ENCODE assay signal across 23 cellular contexts in the genomic region with DNA sequence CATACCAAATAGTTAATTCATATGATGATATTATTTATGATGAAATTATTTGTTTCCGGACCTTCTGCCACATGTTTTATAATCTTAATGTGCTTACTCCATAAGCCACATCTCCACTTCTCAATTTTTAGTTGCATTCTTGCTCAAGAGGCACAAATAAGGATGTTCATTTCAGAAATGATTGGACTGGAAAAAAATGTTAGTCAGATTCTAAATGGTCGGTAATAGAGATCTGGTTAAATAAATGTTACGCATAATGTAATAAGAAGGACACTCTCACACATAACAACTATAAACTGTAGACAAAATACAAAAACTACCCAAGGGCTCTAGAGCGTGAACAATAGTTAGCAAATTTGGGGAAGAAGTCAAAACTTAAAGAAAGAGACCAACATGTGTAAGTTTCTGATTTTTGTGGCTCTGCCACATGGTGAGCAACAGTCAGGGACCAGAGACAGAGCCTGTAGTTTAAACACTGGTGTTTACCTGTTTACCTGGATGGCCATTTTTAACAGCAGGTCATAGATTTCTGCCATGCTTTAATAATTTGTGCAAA.
DNase-seq lines count a peak whose midpoint lies in the region; ATAC-seq, FAIRE-seq and TF ChIP-seq lines count a peak whose summit lies in the region.
"Had no signal": no experiment of that assay in that cellular context is flagged by ENCODE, and none has a peak within 500 bp of the region (broad histone marks: within the 10 kb centered on the region; RNA-seq: fewer than 3 reads in every experiment).

No MANE protein-coding gene starts in this region.

- H3K27ac ChIP-seq in GM12878 (ENCODE audit: control insufficient read depth, insufficient read depth), result no peak overlapping the region

- DNase-seq in GM12891 (ENCODE audit: insufficient read length, low spot score) (no peak), NOMO-1 (lab: John Stamatoyannopoulos, UW; ENCODE audit: unreplicated experiment in 2 of 2) (peak; percentile 76 to 91), GM12878 (ENCODE audit: low read depth, low spot score) (no peak), pons (ENCODE audit: low spot score) (peak; percentile 7), NCI-H446 treated with DMSO at 0.1 percent for 48 hours (lab: John Stamatoyannopoulos, UW) (no peak), progenitor cell of endocrine pancreas (ENCODE audit: low spot score, unreplicated experiment) (no peak)
- no peak for DNase-seq in central memory CD4-positive, alpha-beta T cell
- DNase-seq: ACHN; CD4-positive, CD25-positive, alpha-beta regulatory T cell; COR-L47; DMS 273 treated with DMSO at 0.1 percent for 48 hours; GDM1; Karpas-422; MG63; NCI-H1105 treated with DMSO at 0.1 percent for 48 hours; NCI-H1694; NCI-H510A; NCI-H748 treated with DMSO at 0.1 percent for 48 hours; NK-92 treated with Interleukin-12 subunit alpha and Interleukin-12 subunit beta, amount 100 ng/mL, for 24 hours had no signal

- H3K9me3 Mint-ChIP-seq in progenitor cell of endocrine pancreas (ENCODE audit: low read depth), result no peaks in the 10 kb centered on the region
- H3K9me3 Mint-ChIP-seq: GM23338, IgD-negative memory B cell had no signal

- 33% methylated on average over 4 of the region's 4 CpGs for WGBS in GM12878 (ENCODE audit: insufficient coverage, insufficient replicate concordance, low lambda C conversion rate, missing lambda C conversion rate)

- H3K4me1 ChIP-seq in GM12878 (ENCODE audit: control insufficient read depth, insufficient read depth, low read length), result peaks cover 5% of the 10 kb centered on the region; the same call in 1 of the 2 replicates

- no peaks in the 10 kb centered on the region for H3K36me3 Mint-ChIP-seq in progenitor cell of endocrine pancreas (ENCODE audit: insufficient read depth)
- H3K36me3 Mint-ChIP-seq: CD4-positive, CD25-positive, alpha-beta regulatory T cell had no signal

- TF ChIP-seq CTCF in GM12878 (IDR thresholded peaks at IDR 0.05 in 2 of 3, conservative IDR thresholded peaks at IDR 0.05 in 1 of 3; ENCODE audit: control insufficient read depth in 2 of 3, extremely low read depth in 1 of 3, insufficient read depth in 1 of 3, low read depth in 3 of 3, low read length in 3 of 3), result no peak
- no peak for TF ChIP-seq CTCF in progenitor cell of endocrine pancreas (IDR thresholded peaks at IDR 0.05; ENCODE audit: unreplicated experiment)

- no peaks in the 10 kb centered on the region for H4K20me1 ChIP-seq in GM12878 (ENCODE audit: control insufficient read depth, insufficient read depth)

- BruUV-seq in GM12878 (replicated peaks; lab: Mats Ljungman, UMichigan), result no TSS peak

- H3K27me3 ChIP-seq in GM12878 (replicated peaks in 1 of 2; ENCODE audit: control insufficient read depth in 2 of 2, insufficient read depth in 2 of 2, low read length in 1 of 2), result no peaks in the 10 kb centered on the region
- H3K27me3 ChIP-seq: MG63 had no signal

- H3K4me2 ChIP-seq in GM12878 (ENCODE audit: control insufficient read depth, insufficient read depth), result no peak overlapping the region
- H3K4me2 ChIP-seq: GM23338 had no signal

- ATAC-seq in GM12878, result peak; percentile 17; the same call in 1 of the 3 replicates
- ATAC-seq in HG02610 (IDR thresholded peaks at IDR 0.05; ENCODE audit: unreplicated experiment), result no peak
- ATAC-seq: GM23338, HCT116 had no signal

- no peak overlapping the region for H3K4me3 Mint-ChIP-seq in progenitor cell of endocrine pancreas (ENCODE audit: low read depth)
- H3K4me3 Mint-ChIP-seq: CD4-positive, CD25-positive, alpha-beta regulatory T cell; GM23338 had no signal

- intact Hi-C loops in GM12878 (cut with micrococcal nuclease; ENCODE audit: unreplicated experiment), result no loop called here

- no peaks in the 10 kb centered on the region; the same call in 2 of the 3 replicates for H3K9me3 ChIP-seq in GM12878 (replicated peaks; ENCODE audit: control insufficient read depth, insufficient read depth, low read length)
- H3K9me3 ChIP-seq: MG63 had no signal

- no peak for TF ChIP-seq EP300 in GM12878 (IDR thresholded peaks at IDR 0.05; ENCODE audit: borderline replicate concordance in 1 of 2, control insufficient read depth in 1 of 2, low read depth in 2 of 2, low read length in 2 of 2)

- H3K4me1 Mint-ChIP-seq in progenitor cell of endocrine pancreas (ENCODE audit: low read depth), result peaks cover 9% of the 10 kb centered on the region
- H3K4me1 Mint-ChIP-seq: CD4-positive, CD25-positive, alpha-beta regulatory T cell; GM23338 had no signal

- FAIRE-seq in GM12891 (lab: Jason Lieb, UNC) (peak; percentile 48), GM12878 (lab: Jason Lieb, UNC) (no peak)

- POLR2A ChIA-PET in GM12878 (lab: Charles Lee), result no interaction called here

- RAD21 ChIA-PET in GM12878 (lab: Charles Lee; ENCODE audit: unreplicated experiment), result interaction anchor here (1.2 to 2.3 kb wide), 2 partner anchors 24 to 46 kb away, joined by 4 to 5 read pairs; no protein-coding TSS in a partner anchor

- no peaks in the 10 kb centered on the region for H3K36me3 ChIP-seq in GM12878 (ENCODE audit: control insufficient read depth in 2 of 2, insufficient read depth in 2 of 2, low read length in 1 of 2)
- H3K36me3 ChIP-seq: MG63 had no signal

- H3K4me3 ChIP-seq in GM12878, result no peak overlapping the region
- H3K4me3 ChIP-seq: GM23338, MG63 had no signal

- H3K27me3 Mint-ChIP-seq in progenitor cell of endocrine pancreas, result no peaks in the 10 kb centered on the region
- H3K27me3 Mint-ChIP-seq: IgD-negative memory B cell had no signal

- no peak overlapping the region for H3K27ac Mint-ChIP-seq in progenitor cell of endocrine pancreas
- H3K27ac Mint-ChIP-seq: CD4-positive, CD25-positive, alpha-beta regulatory T cell; GM23338; IgD-negative memory B cell had no signal

- no peaks in the 10 kb centered on the region for H3K79me2 ChIP-seq in GM12878 (ENCODE audit: control insufficient read depth, insufficient read depth, low read length)

- TF ChIP-seq POLR2A in GM12891 (IDR thresholded peaks at IDR 0.05; ENCODE audit: low read depth, low read length) (no peak), GM12878 (IDR thresholded peaks at IDR 0.05; ENCODE audit: low read depth, low read length) (no peak)

- no peak overlapping the region; the same call in 1 of the 2 replicates for H2AFZ ChIP-seq in GM12878 (ENCODE audit: control insufficient read depth, low read depth, low read length)
- H2AFZ ChIP-seq: GM23338 had no signal

- SMC1A ChIA-PET in GM12878 (lab: Charles Lee; ENCODE audit: uncharacterized antibody, unreplicated experiment), result interaction anchor here (0.8 to 7.6 kb wide), 4 partner anchors 15 to 73 kb away, joined by 3 to 62 read pairs (median 4); no protein-coding TSS in a partner anchor

- in situ Hi-C loops in GM12878 (cut with MboI), result no loop called here

- CTCF ChIA-PET in GM12878 (lab: Yijun Ruan, JAX), result no interaction called here

- TF ChIP-seq RAD21 in GM12878 (IDR thresholded peaks at IDR 0.05; ENCODE audit: insufficient read depth, low read depth, low read length), result no peak

- no peak overlapping the region for H3K9ac ChIP-seq in GM12878 (ENCODE audit: control insufficient read depth, insufficient read depth, low read length)

TF ChIP-seq in GM12891, 5 proteins besides CTCF, POLR2A, EP300 and RAD21:
- TF ChIP-seq PAX5 (IDR thresholded peaks at IDR 0.05; ENCODE audit: insufficient read depth, low read length, severe bottlenecking) (no peak), SPI1 (IDR thresholded peaks at IDR 0.05; ENCODE audit: low read depth, low read length) (peak; percentile 71)

TF ChIP-seq in GM12878, 131 proteins besides CTCF, POLR2A, EP300 and RAD21 (continues in another document):
- TF ChIP-seq, protein P1, sequence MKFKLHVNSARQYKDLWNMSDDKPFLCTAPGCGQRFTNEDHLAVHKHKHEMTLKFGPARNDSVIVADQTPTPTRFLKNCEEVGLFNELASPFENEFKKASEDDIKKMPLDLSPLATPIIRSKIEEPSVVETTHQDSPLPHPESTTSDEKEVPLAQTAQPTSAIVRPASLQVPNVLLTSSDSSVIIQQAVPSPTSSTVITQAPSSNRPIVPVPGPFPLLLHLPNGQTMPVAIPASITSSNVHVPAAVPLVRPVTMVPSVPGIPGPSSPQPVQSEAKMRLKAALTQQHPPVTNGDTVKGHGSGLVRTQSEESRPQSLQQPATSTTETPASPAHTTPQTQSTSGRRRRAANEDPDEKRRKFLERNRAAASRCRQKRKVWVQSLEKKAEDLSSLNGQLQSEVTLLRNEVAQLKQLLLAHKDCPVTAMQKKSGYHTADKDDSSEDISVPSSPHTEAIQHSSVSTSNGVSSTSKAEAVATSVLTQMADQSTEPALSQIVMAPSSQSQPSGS (IDR thresholded peaks at IDR 0.05; ENCODE audit: low read length), result peak; percentile 26; the same call in 1 of the 2 replicates
- TF ChIP-seq JUNB (IDR thresholded peaks at IDR 0.05), result peak; percentile 52
- TF ChIP-seq GATAD2B (conservative IDR thresholded peaks at IDR 0.05; ENCODE audit: low read depth), result no peak
- TF ChIP-seq CBFB (IDR thresholded peaks at IDR 0.05; ENCODE audit: low read depth), result no peak
- no peak for TF ChIP-seq FOS (IDR thresholded peaks at IDR 0.05; ENCODE audit: borderline replicate concordance, extremely low read depth, insufficient read length)
- TF ChIP-seq, protein P2, sequence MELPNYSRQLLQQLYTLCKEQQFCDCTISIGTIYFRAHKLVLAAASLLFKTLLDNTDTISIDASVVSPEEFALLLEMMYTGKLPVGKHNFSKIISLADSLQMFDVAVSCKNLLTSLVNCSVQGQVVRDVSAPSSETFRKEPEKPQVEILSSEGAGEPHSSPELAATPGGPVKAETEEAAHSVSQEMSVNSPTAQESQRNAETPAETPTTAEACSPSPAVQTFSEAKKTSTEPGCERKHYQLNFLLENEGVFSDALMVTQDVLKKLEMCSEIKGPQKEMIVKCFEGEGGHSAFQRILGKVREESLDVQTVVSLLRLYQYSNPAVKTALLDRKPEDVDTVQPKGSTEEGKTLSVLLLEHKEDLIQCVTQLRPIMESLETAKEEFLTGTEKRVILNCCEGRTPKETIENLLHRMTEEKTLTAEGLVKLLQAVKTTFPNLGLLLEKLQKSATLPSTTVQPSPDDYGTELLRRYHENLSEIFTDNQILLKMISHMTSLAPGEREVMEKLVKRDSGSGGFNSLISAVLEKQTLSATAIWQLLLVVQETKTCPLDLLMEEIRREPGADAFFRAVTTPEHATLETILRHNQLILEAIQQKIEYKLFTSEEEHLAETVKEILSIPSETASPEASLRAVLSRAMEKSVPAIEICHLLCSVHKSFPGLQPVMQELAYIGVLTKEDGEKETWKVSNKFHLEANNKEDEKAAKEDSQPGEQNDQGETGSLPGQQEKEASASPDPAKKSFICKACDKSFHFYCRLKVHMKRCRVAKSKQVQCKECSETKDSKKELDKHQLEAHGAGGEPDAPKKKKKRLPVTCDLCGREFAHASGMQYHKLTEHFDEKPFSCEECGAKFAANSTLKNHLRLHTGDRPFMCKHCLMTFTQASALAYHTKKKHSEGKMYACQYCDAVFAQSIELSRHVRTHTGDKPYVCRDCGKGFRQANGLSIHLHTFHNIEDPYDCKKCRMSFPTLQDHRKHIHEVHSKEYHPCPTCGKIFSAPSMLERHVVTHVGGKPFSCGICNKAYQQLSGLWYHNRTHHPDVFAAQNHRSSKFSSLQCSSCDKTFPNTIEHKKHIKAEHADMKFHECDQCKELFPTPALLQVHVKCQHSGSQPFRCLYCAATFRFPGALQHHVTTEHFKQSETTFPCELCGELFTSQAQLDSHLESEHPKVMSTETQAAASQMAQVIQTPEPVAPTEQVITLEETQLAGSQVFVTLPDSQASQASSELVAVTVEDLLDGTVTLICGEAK (IDR thresholded peaks at IDR 0.05; ENCODE audit: borderline replicate concordance), result no peak

Comparison
In these comparisons a context has a peak if more than half of its experiments do, and no peak if none do; other contexts are left out.
1. DNase-seq: peak in NOMO-1 (2 of 2) and pons (single experiment); none in GM12891 (single experiment), GM12878 (single experiment), NCI-H446 treated with DMSO at 0.1 percent for 48 hours (single experiment), progenitor cell of endocrine pancreas (single experiment) and central memory CD4-positive, alpha-beta T cell (single experiment).